In the genomic region with DNA sequence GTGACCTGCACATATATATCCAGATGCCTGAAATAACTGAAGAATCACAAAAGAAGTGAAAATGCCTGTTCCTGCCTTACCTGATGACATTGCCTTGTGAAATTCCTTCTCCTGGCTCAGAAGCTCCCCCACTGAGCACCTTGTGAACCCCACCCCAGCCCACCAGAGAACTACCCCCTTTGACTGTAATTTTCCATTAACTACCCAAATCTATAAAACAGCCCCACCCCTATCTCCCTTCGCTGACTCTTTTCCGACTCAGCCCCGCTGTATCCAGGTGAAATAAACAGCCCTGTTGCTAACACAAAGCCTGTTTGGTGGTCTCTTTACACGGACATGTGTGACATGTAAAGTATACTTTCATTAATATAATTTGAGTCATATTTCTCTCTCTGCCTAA, we compare ENCODE assay signal across 23 cellular contexts.
"Had no signal": no experiment of that assay in that cellular context is flagged by ENCODE, and none has a peak within 500 bp of the region (broad histone marks: within the 10 kb centered on the region; RNA-seq: fewer than 3 reads in every experiment).

No MANE protein-coding gene starts in this region.

- H3K36me3 ChIP-seq: colonic mucosa, heart left ventricle, left ventricle myocardium inferior, lower lobe of right lung, neural progenitor cell, pancreas, tibial nerve, upper lobe of right lung, vagina had no signal

- H2AFZ ChIP-seq: neural progenitor cell had no signal

- H3K9ac ChIP-seq: neural progenitor cell had no signal

- DNase-seq: colonic mucosa; dermis blood vessel endothelial cell; erythroblast; foreskin melanocyte; heart left ventricle; hippocampal formation; immature natural killer cell; kidney; left cardiac atrium; left ventricle myocardium inferior; lower lobe of right lung; midbrain; nucleus accumbens; pancreas; right cardiac atrium; small intestine; stimulated activated CD4-positive, alpha-beta T cell treated with anti-CD3 and anti-CD28 coated beads, Interleukin-12 subunit alpha, Interleukin-12 subunit beta, amount 100 ng/mL, for 4 hours; stimulated activated CD4-positive, alpha-beta T cell treated with anti-CD3 and anti-CD28 coated beads, Interleukin-2, amount 100 ng/mL, for 48 hours; stimulated activated naive CD8-positive, alpha-beta T cell treated with anti-CD3 and anti-CD28 coated beads, Interleukin-15, Interleukin-2, amounts not matched to agents 100 U/mL and 50 U/mL, for 24 hours; upper lobe of right lung had no signal

- H3K27me3 ChIP-seq: colonic mucosa, heart left ventricle, neural progenitor cell, pancreas, tibial nerve, upper lobe of right lung, vagina had no signal

- H3K4me3 ChIP-seq: colonic mucosa, heart left ventricle, left ventricle myocardium inferior, lower lobe of right lung, neural progenitor cell, pancreas, tibial nerve, upper lobe of right lung, vagina had no signal

- H3K27ac ChIP-seq: colonic mucosa, heart left ventricle, left ventricle myocardium inferior, lower lobe of right lung, neural progenitor cell, pancreas, tibial nerve, upper lobe of right lung, vagina had no signal

- H3K4me2 ChIP-seq: neural progenitor cell had no signal

- H3K4me1 ChIP-seq: colonic mucosa, heart left ventricle, left ventricle myocardium inferior, lower lobe of right lung, neural progenitor cell, pancreas, tibial nerve, upper lobe of right lung, vagina had no signal

- H3K9me3 ChIP-seq: colonic mucosa, lower lobe of right lung, pancreas, upper lobe of right lung, vagina had no signal
